In the genomic region with DNA sequence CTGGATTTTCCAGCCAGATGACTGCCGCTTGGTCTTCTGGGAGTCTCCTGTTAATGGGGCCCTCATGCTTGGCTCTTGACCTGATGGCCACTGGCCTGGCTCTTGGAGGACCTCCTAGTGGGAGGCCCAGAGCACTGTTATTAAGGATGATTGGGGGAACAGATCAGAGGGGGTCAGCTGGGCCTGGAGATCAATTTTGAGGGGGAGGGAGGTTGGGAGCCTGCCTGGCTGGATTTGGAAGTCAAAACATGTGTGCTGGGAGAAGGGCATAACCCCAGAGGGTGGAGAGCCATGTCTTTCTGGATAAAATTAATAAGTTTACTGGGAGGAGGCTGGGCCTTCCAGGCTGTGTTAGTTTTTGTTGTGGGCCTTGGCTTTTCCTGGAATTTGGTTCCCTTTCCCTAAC, we compare ENCODE assay signal across 9 cellular contexts. TPM values are rescaled to one million over a fixed set of nuclear protein-coding genes. Genes with fewer than 3 reads are reported as not detected.
DNase-seq lines count a peak whose midpoint lies in the region; ATAC-seq and TF ChIP-seq lines count a peak whose summit lies in the region.
"Had no signal": no experiment of that assay in that cellular context is flagged by ENCODE, and none has a peak within 500 bp of the region (broad histone marks: within the 10 kb centered on the region; RNA-seq: fewer than 3 reads in every experiment).

No MANE protein-coding gene starts in this region.

- no peak for TF ChIP-seq POLR2A in gastrocnemius medialis (IDR thresholded peaks at IDR 0.05)

- TF ChIP-seq CTCF in left ventricle myocardium inferior (IDR thresholded peaks at IDR 0.05; ENCODE audit: borderline replicate concordance) (no peak), gastrocnemius medialis (IDR thresholded peaks at IDR 0.05 in 4 of 5, conservative IDR thresholded peaks at IDR 0.05 in 1 of 5) (no peak)

- CTCF ChIA-PET in activated CD4-positive, alpha-beta memory T cell treated with anti-CD3 and anti-CD28 coated beads, Interleukin-2, amount 10 ng/mL, durations not matched to agents 7 days and 5 days (lab: Charles Lee) = no interaction called here

- in situ Hi-C loops in GM23248 (cut with MboI) = loop anchor here (25.0 kb wide), 1 partner anchor 511 kb away; the partner anchor contains the start of gene JUN
- in situ Hi-C loops in gastrocnemius medialis (cut with MboI; ENCODE audit: low sequenced_read_pairs in 4 of 4) = loop anchor here (10.0 to 25.0 kb wide), 8 partner anchors 143 to 513 kb away; partner anchors contain the start of gene JUN (in 4 of the 4)

- peak overlapping the region; percentile 86; the same call in 1 of the 2 replicates for H3K9ac ChIP-seq in GM23248

- H3K36me3 Mint-ChIP-seq in activated CD4-positive, alpha-beta memory T cell treated with anti-CD3 and anti-CD28 coated beads, Interleukin-2, amount 10 ng/mL, durations not matched to agents 7 days and 5 days (ENCODE audit: low read depth) = peaks cover 10% of the 10 kb centered on the region

- H3K4me3 ChIP-seq in GM23248 (peak overlapping the region; percentile 74; the same call in 1 of the 2 replicates), left ventricle myocardium inferior (no peak overlapping the region), gastrocnemius medialis (no peak overlapping the region)

- H3K27ac Mint-ChIP-seq in activated CD4-positive, alpha-beta memory T cell treated with anti-CD3 and anti-CD28 coated beads, Interleukin-2, amount 10 ng/mL, durations not matched to agents 7 days and 5 days = no peak overlapping the region

- no peaks in the 10 kb centered on the region for H3K27me3 ChIP-seq in GM23248 (replicated peaks; ENCODE audit: insufficient read depth)
- H3K27me3 ChIP-seq in left ventricle myocardium inferior (ENCODE audit: low read depth) = no peaks in the 10 kb centered on the region
- H3K27me3 ChIP-seq in gastrocnemius medialis = no peaks in the 10 kb centered on the region

- H3K27ac ChIP-seq in GM23248 = peak overlapping the region; percentile 90
- peak overlapping the region; percentile 99 for H3K27ac ChIP-seq in left ventricle myocardium inferior (replicated peaks)
- peak overlapping the region; percentile 90 to 99 (median 96) for H3K27ac ChIP-seq in gastrocnemius medialis

- peak overlapping the region; percentile 74 for H3K4me2 ChIP-seq in GM23248 (ENCODE audit: unreplicated experiment)

- H3K4me1 ChIP-seq in GM23248 (ENCODE audit: insufficient read depth) (peaks cover 25% of the 10 kb centered on the region), left ventricle myocardium inferior (peaks cover 33% of the 10 kb centered on the region), gastrocnemius medialis (peaks cover 8 to 35% of the 10 kb centered on the region in 2 donors)

- H4K20me1 ChIP-seq in GM23248 (ENCODE audit: insufficient read depth) = no peaks in the 10 kb centered on the region

- peak; percentile 9 for DNase-seq in GM23248
- DNase-seq in activated CD4-positive, alpha-beta memory T cell treated with anti-CD3 and anti-CD28 coated beads, Interleukin-2, amount 10 ng/mL, durations not matched to agents 7 days and 5 days = no peak
- DNase-seq in left ventricle myocardium inferior = peak; percentile 34
- no peak for DNase-seq in gastrocnemius medialis
- DNase-seq in stimulated activated CD4-positive, alpha-beta T cell treated with anti-CD3 and anti-CD28 coated beads, Interleukin-2, amount 100 ng/mL, for 24 hours = no peak
- no peak for DNase-seq in HUDEP-2 (lab: John Stamatoyannopoulos, UW; ENCODE audit: unreplicated experiment in 76 of 76)

- peak overlapping the region; percentile 88 for H3K4me3 Mint-ChIP-seq in activated CD4-positive, alpha-beta memory T cell treated with anti-CD3 and anti-CD28 coated beads, Interleukin-2, amount 10 ng/mL, durations not matched to agents 7 days and 5 days

- no peaks in the 10 kb centered on the region for H3K9me2 ChIP-seq in GM23248 (ENCODE audit: insufficient read depth)

- WGBS in GM23248 (ENCODE audit: low coverage in 1 of 2, low lambda C conversion rate in 2 of 2, missing lambda C conversion rate in 2 of 2), 2 experiments = 65 to 71% methylated on average over 1 of the region's 1 CpG

- peaks cover 36% of the 10 kb centered on the region for H3F3A ChIP-seq in GM23248 (ENCODE audit: insufficient read depth)

- H3K27me3 Mint-ChIP-seq in activated CD4-positive, alpha-beta memory T cell treated with anti-CD3 and anti-CD28 coated beads, Interleukin-2, amount 10 ng/mL, durations not matched to agents 7 days and 5 days = no peaks in the 10 kb centered on the region

- peaks cover 18% of the 10 kb centered on the region for H3K4me1 Mint-ChIP-seq in activated CD4-positive, alpha-beta memory T cell treated with anti-CD3 and anti-CD28 coated beads, Interleukin-2, amount 10 ng/mL, durations not matched to agents 7 days and 5 days

- intact Hi-C loops in left ventricle myocardium inferior (cut with micrococcal nuclease) = loop anchor here (10.0 kb wide), 2 partner anchors 407 to 513 kb away; partner anchors contain the start of gene JUN
- intact Hi-C loops in gastrocnemius medialis (cut with DNase I; ENCODE audit: low total_unique reads) = loop anchor here (5.0 to 10.0 kb wide), 5 partner anchors 124 to 416 kb away; no protein-coding TSS in a partner anchor

- no peaks in the 10 kb centered on the region for H3K36me3 ChIP-seq in GM23248 (ENCODE audit: low read depth)
- H3K36me3 ChIP-seq in left ventricle myocardium inferior = no peaks in the 10 kb centered on the region
- no peaks in the 10 kb centered on the region for H3K36me3 ChIP-seq in gastrocnemius medialis
- H3K36me3 ChIP-seq: HAP-1 had no signal

- peaks cover 4% of the 10 kb centered on the region for H3K9me3 Mint-ChIP-seq in activated CD4-positive, alpha-beta memory T cell treated with anti-CD3 and anti-CD28 coated beads, Interleukin-2, amount 10 ng/mL, durations not matched to agents 7 days and 5 days

- POLR2A ChIA-PET in activated CD4-positive, alpha-beta memory T cell treated with anti-CD3 and anti-CD28 coated beads, Interleukin-2, amount 10 ng/mL, durations not matched to agents 7 days and 5 days (lab: Charles Lee) = no interaction called here

- ATAC-seq in gastrocnemius medialis = no peak
- no peak for ATAC-seq in HG02610 (IDR thresholded peaks at IDR 0.05; ENCODE audit: unreplicated experiment)
- ATAC-seq in HG02571 (IDR thresholded peaks at IDR 0.05; ENCODE audit: unreplicated experiment) = no peak

- H3K79me2 ChIP-seq in GM23248 (ENCODE audit: insufficient read depth) = no peaks in the 10 kb centered on the region

- H3K9me3 ChIP-seq in GM23248 (ENCODE audit: low read depth) (no peaks in the 10 kb centered on the region), left ventricle myocardium inferior (replicated peaks) (no peaks in the 10 kb centered on the region), gastrocnemius medialis (no peaks in the 10 kb centered on the region)
- H3K9me3 ChIP-seq: HAP-1 had no signal

- H2AFZ ChIP-seq in GM23248 = peak overlapping the region; percentile 79

RNA-seq across cellular contexts. Expression of gene FGGY, which starts 1.3 kb away (rescaled TPM):
- 11.4 and 16.9 TPM in 2 replicates for total RNA-seq in GM23248 (2014; rRNA removed; shearing (Covaris generic))
- 12.8 and 16.4 TPM in 2 replicates for polyA plus RNA-seq in GM23248 (2016; fragmentation: Nextera tagmentation; extraction: Ambion mirVana)
- total RNA-seq in activated CD4-positive, alpha-beta memory T cell treated with anti-CD3 and anti-CD28 coated beads, Interleukin-2, amount 10 ng/mL, durations not matched to agents 7 days and 5 days = 1 to 10 TPM; 7.0 to 7.7 TPM
- total RNA-seq in left ventricle myocardium inferior (31.2 TPM), gastrocnemius medialis (10 to 100 TPM; 24.9 to 35.9 (median 30.5) TPM)

Comparison
In these comparisons a context has a peak if more than half of its experiments do, and no peak if none do; other contexts are left out.
1. DNase-seq: peak in GM23248 (single experiment) and left ventricle myocardium inferior (single experiment); none in activated CD4-positive, alpha-beta memory T cell treated with anti-CD3 and anti-CD28 coated beads, Interleukin-2, amount 10 ng/mL, durations not matched to agents 7 days and 5 days (single experiment), gastrocnemius medialis (0 of 2), stimulated activated CD4-positive, alpha-beta T cell treated with anti-CD3 and anti-CD28 coated beads, Interleukin-2, amount 100 ng/mL, for 24 hours (0 of 2) and HUDEP-2 (0 of 76).
2. Peak in every context shown above with its lines, with median percentiles within 50 percentile points of each other: H3K27ac ChIP-seq.